Comparison of ENCODE assay signal across 19 cellular contexts in the genomic region with DNA sequence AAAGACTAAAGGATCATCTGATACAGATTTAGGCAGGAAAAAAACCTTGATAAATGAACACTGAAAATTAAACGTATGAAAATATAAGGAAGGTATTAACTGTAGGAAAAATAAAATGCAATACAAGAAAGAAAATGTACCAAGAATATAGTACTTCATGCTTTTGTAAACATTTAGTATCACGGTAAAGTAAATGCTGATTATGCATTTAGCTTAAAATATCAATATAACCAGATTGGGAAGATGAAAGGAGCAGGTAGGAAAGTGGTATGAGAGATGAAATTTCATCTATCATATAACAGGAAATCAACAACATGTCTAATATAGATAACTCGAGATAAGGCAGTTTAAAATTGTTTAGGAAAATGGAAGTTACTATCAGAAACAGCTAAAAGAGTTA.
"Had no signal": no experiment of that assay in that cellular context is flagged by ENCODE, and none has a peak within 500 bp of the region (broad histone marks: within the 10 kb centered on the region; RNA-seq: fewer than 3 reads in every experiment).

No MANE protein-coding gene starts in this region.

- H3K4me1 Mint-ChIP-seq: IgD-negative memory B cell, T-cell had no signal

- H3K27me3 Mint-ChIP-seq: IgD-negative memory B cell, T-cell had no signal

- H3K4me3 Mint-ChIP-seq: IgD-negative memory B cell, T-cell had no signal

- H3K27me3 ChIP-seq: MG63 had no signal

- H3K9ac ChIP-seq: SK-N-SH had no signal

- H3K36me3 ChIP-seq: MG63 had no signal

- ATAC-seq: Panc1, PC-3, T-cell had no signal

- H3K9me3 Mint-ChIP-seq: IgD-negative memory B cell, T-cell had no signal

- H3K4me2 ChIP-seq: SK-N-SH had no signal

- H3K4me3 ChIP-seq: MG63 had no signal

- DNase-seq: MG63, NCI-H1092, NCI-H1436 treated with DMSO at 0.1 percent for 48 hours, NCI-H1694, NCI-H187 treated with DMSO at 0.1 percent for 48 hours, NCI-H2029 treated with DMSO at 0.1 percent for 48 hours, NCI-H2227 treated with DMSO at 0.1 percent for 48 hours, NCI-H524 treated with DMSO at 0.1 percent for 48 hours, NCI-H69, NCI-H774, PC-3, SHP77, SK-N-SH, SW 1271, T-cell had no signal

- H3K9me3 ChIP-seq: MG63, SK-N-SH had no signal

- H3K27ac ChIP-seq: HL-60, RWPE1 had no signal

- H3K9me2 ChIP-seq: SK-N-SH had no signal

- H3K27ac Mint-ChIP-seq: IgD-negative memory B cell, T-cell had no signal
